ENCODE assay signal across 10 cellular contexts in genomic region chr20:23142162-23143050, GRCh38. TPM values are rescaled to one million over a fixed set of nuclear protein-coding genes. Genes with fewer than 3 reads are reported as not detected.
DNase-seq lines count a peak whose midpoint lies in the region; ATAC-seq, FAIRE-seq and TF ChIP-seq lines count a peak whose summit lies in the region.
"Had no signal": no experiment of that assay in that cellular context is flagged by ENCODE, and none has a peak within 500 bp of the region (broad histone marks: within the 10 kb centered on the region; RNA-seq: fewer than 3 reads in every experiment).

No MANE protein-coding gene starts in this region.

- H3K27ac Mint-ChIP-seq in activated T-cell treated with anti-CD3 and anti-CD28 coated beads, Interleukin-2, amount 50 U/mL, for 72 hours, result peak overlapping the region; percentile 39
- H3K27ac Mint-ChIP-seq in activated T-cell treated with anti-CD3 and anti-CD28 coated beads, Interleukin-2, amount 50 U/mL, for 24 hours, result no peak overlapping the region
- H3K27ac Mint-ChIP-seq in central memory CD8-positive, alpha-beta T cell (ENCODE audit: low read depth), result peak overlapping the region; percentile 49
- peak overlapping the region in 1 of 6 donors; percentile 44 for H3K27ac Mint-ChIP-seq in immature natural killer cell

- peaks cover 27% of the 10 kb centered on the region for H3F3A ChIP-seq in smooth muscle cell (ENCODE audit: low read depth)

- H3K4me3 Mint-ChIP-seq in activated T-cell treated with anti-CD3 and anti-CD28 coated beads, Interleukin-2, amount 50 U/mL, for 72 hours, result peak overlapping the region; percentile 6 to 59
- H3K4me3 Mint-ChIP-seq in activated T-cell treated with anti-CD3 and anti-CD28 coated beads, Interleukin-2, amount 50 U/mL, for 24 hours, result no peak overlapping the region
- H3K4me3 Mint-ChIP-seq in central memory CD8-positive, alpha-beta T cell, result no peak overlapping the region
- H3K4me3 Mint-ChIP-seq in immature natural killer cell, result no peak overlapping the region

- no peaks in the 10 kb centered on the region for H3K36me3 ChIP-seq in smooth muscle cell (ENCODE audit: low read depth)

- H2AFZ ChIP-seq in smooth muscle cell (ENCODE audit: low read depth), result no peak overlapping the region

- H3K4me3 ChIP-seq in smooth muscle cell, result no peak overlapping the region

- H3K27me3 Mint-ChIP-seq in activated T-cell treated with anti-CD3 and anti-CD28 coated beads, Interleukin-2, amount 50 U/mL, for 72 hours (ENCODE audit: low read depth), result peaks cover 13% of the 10 kb centered on the region
- peaks cover 12% of the 10 kb centered on the region for H3K27me3 Mint-ChIP-seq in activated T-cell treated with anti-CD3 and anti-CD28 coated beads, Interleukin-2, amount 50 U/mL, for 24 hours
- H3K27me3 Mint-ChIP-seq in central memory CD8-positive, alpha-beta T cell, result peaks cover 11% of the 10 kb centered on the region
- H3K27me3 Mint-ChIP-seq in immature natural killer cell (ENCODE audit: low read depth in 3 of 3), result no peaks in the 10 kb centered on the region

- H3K9me3 ChIP-seq in smooth muscle cell (replicated peaks; ENCODE audit: low read depth), result no peaks in the 10 kb centered on the region

- no peak for FAIRE-seq in GM19239 (lab: Jason Lieb, UNC)

- peaks cover 9% of the 10 kb centered on the region for H3K4me1 ChIP-seq in smooth muscle cell (ENCODE audit: low read depth)

- no peaks in the 10 kb centered on the region for H4K20me1 ChIP-seq in smooth muscle cell (ENCODE audit: low read depth)

- H3K79me2 ChIP-seq in smooth muscle cell (ENCODE audit: low read depth), result no peaks in the 10 kb centered on the region

- no peak for TF ChIP-seq CTCF in smooth muscle cell (IDR thresholded peaks at IDR 0.05; ENCODE audit: borderline replicate concordance, insufficient read depth, poor library complexity, severe bottlenecking)
- no peak for TF ChIP-seq CTCF in GM10266 (IDR thresholded peaks at IDR 0.05; ENCODE audit: control insufficient read depth, insufficient read depth, low read depth, missing control alignments)

- ATAC-seq in activated T-cell treated with anti-CD3 and anti-CD28 coated beads, Interleukin-2, amount 50 U/mL, for 72 hours (replicated peaks in 1 of 2), result peak; percentile 85 to 86
- ATAC-seq in central memory CD8-positive, alpha-beta T cell (replicated peaks; ENCODE audit: extremely low read depth, poor library complexity, severe bottlenecking), result no peak

- no peaks in the 10 kb centered on the region for H3K36me3 Mint-ChIP-seq in activated T-cell treated with anti-CD3 and anti-CD28 coated beads, Interleukin-2, amount 50 U/mL, for 72 hours (ENCODE audit: insufficient read depth in 2 of 2)
- H3K36me3 Mint-ChIP-seq in activated T-cell treated with anti-CD3 and anti-CD28 coated beads, Interleukin-2, amount 50 U/mL, for 24 hours (ENCODE audit: low read depth), result no peaks in the 10 kb centered on the region
- no peaks in the 10 kb centered on the region for H3K36me3 Mint-ChIP-seq in central memory CD8-positive, alpha-beta T cell (ENCODE audit: insufficient read depth)
- no peaks in the 10 kb centered on the region for H3K36me3 Mint-ChIP-seq in immature natural killer cell

- H3K9ac ChIP-seq in smooth muscle cell (ENCODE audit: low read depth), result no peak overlapping the region

- H3K27me3 ChIP-seq in smooth muscle cell (ENCODE audit: low read depth), result no peaks in the 10 kb centered on the region

- H3K4me1 Mint-ChIP-seq in activated T-cell treated with anti-CD3 and anti-CD28 coated beads, Interleukin-2, amount 50 U/mL, for 72 hours (ENCODE audit: low read depth), result peaks cover 38% of the 10 kb centered on the region
- peaks cover 28% of the 10 kb centered on the region for H3K4me1 Mint-ChIP-seq in activated T-cell treated with anti-CD3 and anti-CD28 coated beads, Interleukin-2, amount 50 U/mL, for 24 hours (ENCODE audit: low read depth)
- peaks cover 8% of the 10 kb centered on the region for H3K4me1 Mint-ChIP-seq in central memory CD8-positive, alpha-beta T cell
- peaks cover 16 to 18% of the 10 kb centered on the region in 2 donors for H3K4me1 Mint-ChIP-seq in immature natural killer cell

- peak; percentile 30 to 44 for DNase-seq in activated T-cell treated with anti-CD3 and anti-CD28 coated beads, Interleukin-2, amount 50 U/mL, for 72 hours
- no peak for DNase-seq in activated T-cell treated with anti-CD3 and anti-CD28 coated beads, Interleukin-2, amount 50 U/mL, for 24 hours
- peak; percentile 73 for DNase-seq in M059J (ENCODE audit: low read depth)
- no peak for DNase-seq in central memory CD8-positive, alpha-beta T cell (ENCODE audit: low spot score in 2 of 2)
- no peak for DNase-seq in smooth muscle cell (lab: John Stamatoyannopoulos, UW; ENCODE audit: unreplicated experiment)
- no peak for DNase-seq in GM10266 (ENCODE audit: extremely low spot score)
- no peak for DNase-seq in immature natural killer cell
- DNase-seq in GM19239 (ENCODE audit: insufficient read length, low spot score), result no peak

- peak overlapping the region; percentile 65 for H3K27ac ChIP-seq in smooth muscle cell (ENCODE audit: low read depth)
- H3K27ac ChIP-seq: C4-2B had no signal

- H3K4me2 ChIP-seq in smooth muscle cell, result peak overlapping the region; percentile 38

- no peaks in the 10 kb centered on the region for H3K9me3 Mint-ChIP-seq in activated T-cell treated with anti-CD3 and anti-CD28 coated beads, Interleukin-2, amount 50 U/mL, for 72 hours
- H3K9me3 Mint-ChIP-seq in activated T-cell treated with anti-CD3 and anti-CD28 coated beads, Interleukin-2, amount 50 U/mL, for 24 hours, result no peaks in the 10 kb centered on the region
- no peaks in the 10 kb centered on the region for H3K9me3 Mint-ChIP-seq in central memory CD8-positive, alpha-beta T cell
- H3K9me3 Mint-ChIP-seq in immature natural killer cell, result no peaks in the 10 kb centered on the region

- WGBS in smooth muscle cell (ENCODE audit: low lambda C conversion rate), result 78% methylated on average over 16 of the region's 16 CpGs

RNA-seq across cellular contexts. Expression of gene CD93, which starts 56.3 kb away (rescaled TPM):
- 1 to 10 TPM in 1 of 2 donors, under 1 TPM in 1; 0.36 to 2.0 TPM for total RNA-seq in activated T-cell treated with anti-CD3 and anti-CD28 coated beads, Interleukin-2, amount 50 U/mL, for 72 hours
- 0.96 and 1.5 TPM in 2 replicates for total RNA-seq in M059J (2014; rRNA removed; shearing (Covaris generic))
- total RNA-seq in smooth muscle cell, result not detected in 2 replicates
- polyA plus RNA-seq in smooth muscle cell (not detected in 2 replicates), immature natural killer cell (under 1 TPM in 2 of 3 donors, not detected in 1; 0.18 to 0.71 TPM)
- total RNA-seq: SK-MEL-5 had no signal

Comparison
In these comparisons a context has a peak if more than half of its experiments do, and no peak if none do; other contexts are left out.
1. DNase-seq: peak in activated T-cell treated with anti-CD3 and anti-CD28 coated beads, Interleukin-2, amount 50 U/mL, for 72 hours (2 of 2) and M059J (single experiment); none in activated T-cell treated with anti-CD3 and anti-CD28 coated beads, Interleukin-2, amount 50 U/mL, for 24 hours (single experiment), central memory CD8-positive, alpha-beta T cell (0 of 2), smooth muscle cell (single experiment), GM10266 (single experiment), immature natural killer cell (0 of 3) and GM19239 (single experiment).
2. H3K4me3 Mint-ChIP-seq: peak in activated T-cell treated with anti-CD3 and anti-CD28 coated beads, Interleukin-2, amount 50 U/mL, for 72 hours (2 of 2); none in activated T-cell treated with anti-CD3 and anti-CD28 coated beads, Interleukin-2, amount 50 U/mL, for 24 hours (single experiment), central memory CD8-positive, alpha-beta T cell (single experiment) and immature natural killer cell (0 of 5).